ENCODE assay signal across 28 cellular contexts in the genomic region with DNA sequence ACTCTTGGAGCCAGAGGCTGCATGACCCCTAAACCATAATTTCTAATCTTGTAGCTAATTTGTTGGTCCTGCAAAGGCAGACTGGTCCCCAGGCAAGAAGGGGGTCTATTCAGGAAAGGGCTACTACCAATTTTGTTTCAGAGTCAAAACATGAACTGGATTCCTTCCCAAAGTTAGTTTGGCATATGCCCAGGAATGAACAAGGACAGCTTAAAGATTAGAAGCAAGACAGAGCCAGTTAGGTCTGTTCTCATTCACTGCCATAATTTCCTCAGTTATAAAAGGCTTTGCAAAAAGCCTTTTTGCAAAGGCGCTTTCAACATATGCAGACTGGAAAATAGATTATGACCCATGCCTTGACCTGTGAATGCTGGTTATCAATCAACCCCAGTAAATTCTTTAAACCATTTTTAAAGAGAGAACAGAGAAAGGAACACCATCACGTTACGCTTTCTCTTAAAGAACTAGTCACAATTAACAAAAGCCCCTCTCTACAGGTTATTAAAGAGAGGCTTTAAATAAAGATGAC. TPM values are rescaled to one million over a fixed set of nuclear protein-coding genes. Genes with fewer than 3 reads are reported as not detected.
DNase-seq lines count a peak whose midpoint lies in the region; TF ChIP-seq lines count a peak whose summit lies in the region.
"Had no signal": no experiment of that assay in that cellular context is flagged by ENCODE, and none has a peak within 500 bp of the region (broad histone marks: within the 10 kb centered on the region; RNA-seq: fewer than 3 reads in every experiment).

No MANE protein-coding gene starts in this region.

- H3K4me3 ChIP-seq in CD8-positive, alpha-beta memory T cell (ENCODE audit: low read length) = no peak overlapping the region
- no peak overlapping the region for H3K4me3 ChIP-seq in choroid plexus epithelial cell (ENCODE audit: low read depth, low read length)
- H3K4me3 ChIP-seq: lung, tibial artery had no signal

- no peak for TF ChIP-seq CTCF in choroid plexus epithelial cell (conservative IDR thresholded peaks at IDR 0.05; ENCODE audit: low read depth, low read length)
- no peak for TF ChIP-seq CTCF in neural crest cell (conservative IDR thresholded peaks at IDR 0.05)

- peaks cover 0 to 13% of the 10 kb centered on the region in 2 donors for H3K27me3 Mint-ChIP-seq in CD8-positive, alpha-beta memory T cell
- H3K27me3 Mint-ChIP-seq in neural crest cell (ENCODE audit: low read depth) = no peaks in the 10 kb centered on the region
- H3K27me3 Mint-ChIP-seq in activated T-helper 1 cell treated with anti-CD3 and anti-CD28 coated beads, Interleukin-12 subunit alpha, Interleukin-12 subunit beta, Interleukin-2, Interleukin-4 antibody, amounts not matched to agents 30 ng/mL and 10 ng/mL and 1 ng/mL, durations not matched to agents 14 hours and 24 hours and 36 hours (ENCODE audit: insufficient read depth) = peaks cover 52% of the 10 kb centered on the region
- H3K27me3 Mint-ChIP-seq: stimulated activated naive CD8-positive, alpha-beta T cell treated with anti-CD3 and anti-CD28 coated beads, Interleukin-15, amount 100 ng/mL, for 72 hours had no signal

- intact Hi-C loops in activated T-helper 1 cell treated with anti-CD3 and anti-CD28 coated beads, Interleukin-12 subunit alpha, Interleukin-12 subunit beta, Interleukin-2, Interleukin-4 antibody, amounts not matched to agents 30 ng/mL and 10 ng/mL and 1 ng/mL, durations not matched to agents 14 hours and 24 hours and 36 hours (cut with micrococcal nuclease) = loop anchor here (5.0 kb wide), 1 partner anchor 1684 kb away; no protein-coding TSS in a partner anchor

- POLR2A ChIA-PET in CD8-positive, alpha-beta memory T cell (lab: Charles Lee) = no interaction called here

- peaks cover 0 to 2% (median 0%) of the 10 kb centered on the region in 3 donors for H3K36me3 Mint-ChIP-seq in CD8-positive, alpha-beta memory T cell
- H3K36me3 Mint-ChIP-seq in neural crest cell (ENCODE audit: low read depth) = no peaks in the 10 kb centered on the region
- no peaks in the 10 kb centered on the region for H3K36me3 Mint-ChIP-seq in activated T-helper 1 cell treated with anti-CD3 and anti-CD28 coated beads, Interleukin-12 subunit alpha, Interleukin-12 subunit beta, Interleukin-2, Interleukin-4 antibody, amounts not matched to agents 30 ng/mL and 10 ng/mL and 1 ng/mL, durations not matched to agents 14 hours and 24 hours and 36 hours (ENCODE audit: low read depth)

- no peaks in the 10 kb centered on the region for H3K27me3 ChIP-seq in CD8-positive, alpha-beta memory T cell (ENCODE audit: insufficient read depth, low read length, poor library complexity, severe bottlenecking)
- H3K27me3 ChIP-seq: foreskin keratinocyte, heart right ventricle, tibial artery had no signal

- peaks cover 4% of the 10 kb centered on the region for H3K4me1 ChIP-seq in CD8-positive, alpha-beta memory T cell (ENCODE audit: insufficient read depth, low read length)

- CTCF ChIA-PET in CD8-positive, alpha-beta memory T cell (lab: Charles Lee) = no interaction called here

- no peaks in the 10 kb centered on the region for H3K9me3 Mint-ChIP-seq in CD8-positive, alpha-beta memory T cell
- H3K9me3 Mint-ChIP-seq in neural crest cell = no peaks in the 10 kb centered on the region
- H3K9me3 Mint-ChIP-seq in activated T-helper 1 cell treated with anti-CD3 and anti-CD28 coated beads, Interleukin-12 subunit alpha, Interleukin-12 subunit beta, Interleukin-2, Interleukin-4 antibody, amounts not matched to agents 30 ng/mL and 10 ng/mL and 1 ng/mL, durations not matched to agents 14 hours and 24 hours and 36 hours = no peaks in the 10 kb centered on the region
- H3K9me3 Mint-ChIP-seq: activated naive CD8-positive, alpha-beta T cell treated with anti-CD3 and anti-CD28 coated beads, Interleukin-2, amount 10 ng/mL, durations not matched to agents 7 days and 5 days; stimulated activated naive CD8-positive, alpha-beta T cell treated with anti-CD3 and anti-CD28 coated beads, Interleukin-15, amount 100 ng/mL, for 72 hours; T-helper 1 cell treated with Interleukin-12 subunit alpha and Interleukin-12 subunit beta and Interleukin-4 antibody, amounts not matched to agents 30 μg/mL and 1 μg/mL, for 36 hours had no signal

- peak overlapping the region in 2 of 7 donors; percentile 5 to 13 for H3K4me3 Mint-ChIP-seq in CD8-positive, alpha-beta memory T cell
- peak overlapping the region; percentile 91 for H3K4me3 Mint-ChIP-seq in neural crest cell
- H3K4me3 Mint-ChIP-seq in activated T-helper 1 cell treated with anti-CD3 and anti-CD28 coated beads, Interleukin-12 subunit alpha, Interleukin-12 subunit beta, Interleukin-2, Interleukin-4 antibody, amounts not matched to agents 30 ng/mL and 10 ng/mL and 1 ng/mL, durations not matched to agents 14 hours and 24 hours and 36 hours = no peak overlapping the region
- H3K4me3 Mint-ChIP-seq: activated naive CD8-positive, alpha-beta T cell treated with anti-CD3 and anti-CD28 coated beads, Interleukin-2, amount 10 ng/mL, durations not matched to agents 7 days and 5 days; B cell; stimulated activated naive CD8-positive, alpha-beta T cell treated with anti-CD3 and anti-CD28 coated beads, Interleukin-15, amount 100 ng/mL, for 72 hours; T-helper 1 cell treated with Interleukin-12 subunit alpha and Interleukin-12 subunit beta and Interleukin-4 antibody, amounts not matched to agents 30 μg/mL and 1 μg/mL, for 36 hours had no signal

- H3K27ac ChIP-seq in CD8-positive, alpha-beta memory T cell (ENCODE audit: low read depth, low read length) = peak overlapping the region; percentile 55
- H3K27ac ChIP-seq: epithelial cell of prostate, foreskin keratinocyte, tibial artery had no signal

- peak overlapping the region in 1 of 8 donors; percentile 24 for H3K27ac Mint-ChIP-seq in CD8-positive, alpha-beta memory T cell
- H3K27ac Mint-ChIP-seq in neural crest cell (ENCODE audit: unreplicated experiment) = no peak overlapping the region
- H3K27ac Mint-ChIP-seq in activated T-helper 1 cell treated with anti-CD3 and anti-CD28 coated beads, Interleukin-12 subunit alpha, Interleukin-12 subunit beta, Interleukin-2, Interleukin-4 antibody, amounts not matched to agents 30 ng/mL and 10 ng/mL and 1 ng/mL, durations not matched to agents 14 hours and 24 hours and 36 hours = no peak overlapping the region
- H3K27ac Mint-ChIP-seq: activated naive CD8-positive, alpha-beta T cell treated with anti-CD3 and anti-CD28 coated beads, Interleukin-2, amount 10 ng/mL, durations not matched to agents 7 days and 5 days; B cell; stimulated activated naive CD8-positive, alpha-beta T cell treated with anti-CD3 and anti-CD28 coated beads, Interleukin-15, amount 100 ng/mL, for 72 hours; T-helper 1 cell treated with Interleukin-12 subunit alpha and Interleukin-12 subunit beta and Interleukin-4 antibody, amounts not matched to agents 30 μg/mL and 1 μg/mL, for 36 hours had no signal

- H3K4me1 Mint-ChIP-seq in CD8-positive, alpha-beta memory T cell = peaks cover 7 to 20% (median 12%) of the 10 kb centered on the region in 3 donors
- peaks cover 39% of the 10 kb centered on the region for H3K4me1 Mint-ChIP-seq in neural crest cell
- peaks cover 6% of the 10 kb centered on the region for H3K4me1 Mint-ChIP-seq in activated T-helper 1 cell treated with anti-CD3 and anti-CD28 coated beads, Interleukin-12 subunit alpha, Interleukin-12 subunit beta, Interleukin-2, Interleukin-4 antibody, amounts not matched to agents 30 ng/mL and 10 ng/mL and 1 ng/mL, durations not matched to agents 14 hours and 24 hours and 36 hours (ENCODE audit: low read depth)
- H3K4me1 Mint-ChIP-seq: stimulated activated naive CD8-positive, alpha-beta T cell treated with anti-CD3 and anti-CD28 coated beads, Interleukin-15, amount 100 ng/mL, for 72 hours had no signal

- DNase-seq in CD8-positive, alpha-beta memory T cell = no peak
- peak; percentile 89 for DNase-seq in OCI-M1 (lab: John Stamatoyannopoulos, UW)
- DNase-seq in choroid plexus epithelial cell (ENCODE audit: low read depth) = peak; percentile 31
- DNase-seq in neural crest cell (ENCODE audit: low read depth, low spot score) = no peak
- no peak for DNase-seq in stimulated activated CD4-positive, alpha-beta T cell treated with anti-CD3 and anti-CD28 coated beads, Interleukin-4, amount 100 ng/mL, for 4 hours
- DNase-seq in NCI-H748 treated with DMSO at 0.1 percent for 48 hours (lab: John Stamatoyannopoulos, UW) = no peak
- no peak for DNase-seq in activated T-helper 1 cell treated with anti-CD3 and anti-CD28 coated beads, Interleukin-12 subunit alpha, Interleukin-12 subunit beta, Interleukin-2, Interleukin-4 antibody, amounts not matched to agents 30 ng/mL and 10 ng/mL and 1 ng/mL, durations not matched to agents 14 hours and 24 hours and 36 hours (ENCODE audit: low spot score)
- DNase-seq in NCI-H446 treated with DMSO at 0.1 percent for 48 hours (lab: John Stamatoyannopoulos, UW) = no peak
- DNase-seq: activated CD4-positive, alpha-beta T cell treated with anti-CD3 and anti-CD28 coated beads for 48 hours; activated gamma-delta T cell; activated naive CD8-positive, alpha-beta T cell treated with anti-CD3 and anti-CD28 coated beads, Interleukin-2, amount 10 ng/mL, durations not matched to agents 7 days and 5 days; activated T-cell treated with anti-CD3 and anti-CD28 coated beads, Interleukin-2, amount 50 U/mL, for 1 hour; DMS53; foreskin keratinocyte; GDM1; H7; NCI-H1105; NCI-H1930; NCI-H2227 treated with DMSO at 0.1 percent for 48 hours; NCI-H69; stimulated activated CD8-positive, alpha-beta memory T cell treated with anti-CD3 and anti-CD28 coated beads, Interleukin-4, amount 100 ng/mL, for 48 hours; stimulated activated naive CD8-positive, alpha-beta T cell treated with anti-CD3 and anti-CD28 coated beads, Interleukin-15, amount 100 ng/mL, for 72 hours; tibial artery had no signal

- no peaks in the 10 kb centered on the region for H3K9me3 ChIP-seq in CD8-positive, alpha-beta memory T cell (ENCODE audit: low read length)
- H3K9me3 ChIP-seq: heart right ventricle, tibial artery had no signal

- H3K36me3 ChIP-seq in CD8-positive, alpha-beta memory T cell (ENCODE audit: insufficient read depth, low read length) = no peaks in the 10 kb centered on the region
- H3K36me3 ChIP-seq: heart right ventricle, tibial artery had no signal

RNA-seq across cellular contexts. Expression of gene FRRS1, which starts 1.6 kb away (rescaled TPM):
- 1 to 10 TPM; 1.6 to 2.0 TPM for total RNA-seq in CD8-positive, alpha-beta memory T cell
- polyA plus RNA-seq in CD8-positive, alpha-beta memory T cell = not detected
- total RNA-seq in neural crest cell = 8.2 and 9.3 TPM in 2 replicates
- 0.07 and 0.62 TPM in 2 replicates for total RNA-seq in activated T-helper 1 cell treated with anti-CD3 and anti-CD28 coated beads, Interleukin-12 subunit alpha, Interleukin-12 subunit beta, Interleukin-2, Interleukin-4 antibody, amounts not matched to agents 30 ng/mL and 10 ng/mL and 1 ng/mL, durations not matched to agents 14 hours and 24 hours and 36 hours

Comparison
In these comparisons a context has a peak if more than half of its experiments do, and no peak if none do; other contexts are left out.
1. DNase-seq: peak in OCI-M1 (single experiment) and choroid plexus epithelial cell (single experiment); none in CD8-positive, alpha-beta memory T cell (0 of 5), neural crest cell (single experiment), stimulated activated CD4-positive, alpha-beta T cell treated with anti-CD3 and anti-CD28 coated beads, Interleukin-4, amount 100 ng/mL, for 4 hours (0 of 2), NCI-H748 treated with DMSO at 0.1 percent for 48 hours (single experiment), activated T-helper 1 cell treated with anti-CD3 and anti-CD28 coated beads, Interleukin-12 subunit alpha, Interleukin-12 subunit beta, Interleukin-2, Interleukin-4 antibody, amounts not matched to agents 30 ng/mL and 10 ng/mL and 1 ng/mL, durations not matched to agents 14 hours and 24 hours and 36 hours (single experiment) and NCI-H446 treated with DMSO at 0.1 percent for 48 hours (single experiment).